7 cellular contexts compared by ENCODE assay signal in the genomic region with DNA sequence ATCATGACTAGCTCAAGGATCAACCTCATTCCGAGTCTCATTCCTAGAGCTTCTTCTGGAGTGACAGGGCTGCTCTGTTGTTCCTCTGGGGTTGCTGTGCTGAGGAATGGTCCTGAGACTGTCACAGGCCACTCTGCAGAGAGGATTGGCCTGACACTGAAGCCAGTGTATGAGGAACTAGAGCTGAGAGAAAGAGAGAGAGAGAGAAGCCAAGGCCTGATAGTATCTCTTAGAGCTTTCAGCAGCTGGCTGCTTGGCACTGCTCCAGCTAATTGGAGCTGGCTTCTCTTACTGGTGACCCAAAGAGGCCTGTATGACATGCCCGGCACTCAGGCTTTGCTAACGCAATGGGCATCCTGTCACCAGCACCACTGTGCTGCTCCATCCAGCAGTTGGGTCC.
DNase-seq lines count a peak whose midpoint lies in the region; ATAC-seq and TF ChIP-seq lines count a peak whose summit lies in the region.

No MANE protein-coding gene starts in this region.

- POLR2A ChIA-PET in activated CD4-positive, alpha-beta memory T cell treated with anti-CD3 and anti-CD28 coated beads for 36 hours (lab: Charles Lee), result no interaction called here

- H3K36me3 Mint-ChIP-seq in stimulated activated effector memory CD8-positive, alpha-beta T cell treated with anti-CD3 and anti-CD28 coated beads, Interleukin-12 subunit alpha, Interleukin-12 subunit beta, amount 100 ng/mL, for 72 hours, result no peaks in the 10 kb centered on the region
- no peaks in the 10 kb centered on the region for H3K36me3 Mint-ChIP-seq in activated CD4-positive, alpha-beta memory T cell treated with anti-CD3 and anti-CD28 coated beads for 36 hours

- DNase-seq in MV-4-11 (lab: John Stamatoyannopoulos, UW) (peak; percentile 64), fibroblast of the aortic adventitia (ENCODE audit: low read depth) (peak; percentile 31), SW480 (ENCODE audit: low spot score) (no peak)
- no peak for DNase-seq in stimulated activated effector memory CD8-positive, alpha-beta T cell treated with anti-CD3 and anti-CD28 coated beads, Interleukin-12 subunit alpha, Interleukin-12 subunit beta, amount 100 ng/mL, for 72 hours (ENCODE audit: low spot score in 2 of 2)
- DNase-seq in activated CD4-positive, alpha-beta memory T cell treated with anti-CD3 and anti-CD28 coated beads for 36 hours, result no peak
- no peak for DNase-seq in stimulated activated CD4-positive, alpha-beta T cell treated with anti-CD3 and anti-CD28 coated beads, Interleukin-4, amount 100 ng/mL, for 4 hours

- H3K4me1 Mint-ChIP-seq in stimulated activated effector memory CD8-positive, alpha-beta T cell treated with anti-CD3 and anti-CD28 coated beads, Interleukin-12 subunit alpha, Interleukin-12 subunit beta, amount 100 ng/mL, for 72 hours, result no peaks in the 10 kb centered on the region
- H3K4me1 Mint-ChIP-seq in activated CD4-positive, alpha-beta memory T cell treated with anti-CD3 and anti-CD28 coated beads for 36 hours (ENCODE audit: low read depth), result no peaks in the 10 kb centered on the region

- H3K27ac Mint-ChIP-seq in stimulated activated effector memory CD8-positive, alpha-beta T cell treated with anti-CD3 and anti-CD28 coated beads, Interleukin-12 subunit alpha, Interleukin-12 subunit beta, amount 100 ng/mL, for 72 hours, result no peak overlapping the region
- H3K27ac Mint-ChIP-seq in activated CD4-positive, alpha-beta memory T cell treated with anti-CD3 and anti-CD28 coated beads for 36 hours, result no peak overlapping the region

- H3K27me3 Mint-ChIP-seq in activated CD4-positive, alpha-beta memory T cell treated with anti-CD3 and anti-CD28 coated beads for 36 hours, result peaks cover 5% of the 10 kb centered on the region

- intact Hi-C loops in activated CD4-positive, alpha-beta memory T cell treated with anti-CD3 and anti-CD28 coated beads for 36 hours (cut with micrococcal nuclease), result no loop called here

- no peak for TF ChIP-seq CTCF in fibroblast of the aortic adventitia (IDR thresholded peaks at IDR 0.05; ENCODE audit: insufficient read depth, low read length)

- no peak overlapping the region for H3K4me3 ChIP-seq in fibroblast of the aortic adventitia (ENCODE audit: low read depth, low read length)

- no peak overlapping the region for H3K4me3 Mint-ChIP-seq in stimulated activated effector memory CD8-positive, alpha-beta T cell treated with anti-CD3 and anti-CD28 coated beads, Interleukin-12 subunit alpha, Interleukin-12 subunit beta, amount 100 ng/mL, for 72 hours
- H3K4me3 Mint-ChIP-seq in activated CD4-positive, alpha-beta memory T cell treated with anti-CD3 and anti-CD28 coated beads for 36 hours, result no peak overlapping the region

- peak; percentile 45 for ATAC-seq in GM19351 (IDR thresholded peaks at IDR 0.05; ENCODE audit: unreplicated experiment)
- peak; percentile 35 for ATAC-seq in stimulated activated effector memory CD8-positive, alpha-beta T cell treated with anti-CD3 and anti-CD28 coated beads, Interleukin-12 subunit alpha, Interleukin-12 subunit beta, amount 100 ng/mL, for 72 hours

- CTCF ChIA-PET in activated CD4-positive, alpha-beta memory T cell treated with anti-CD3 and anti-CD28 coated beads for 36 hours (lab: Charles Lee), result interaction anchor here (0.8 kb wide), 1 partner anchor 68 kb away, joined by 3 read pairs; no protein-coding TSS in a partner anchor

- H3K9me3 Mint-ChIP-seq in stimulated activated effector memory CD8-positive, alpha-beta T cell treated with anti-CD3 and anti-CD28 coated beads, Interleukin-12 subunit alpha, Interleukin-12 subunit beta, amount 100 ng/mL, for 72 hours, result no peaks in the 10 kb centered on the region
- no peaks in the 10 kb centered on the region for H3K9me3 Mint-ChIP-seq in activated CD4-positive, alpha-beta memory T cell treated with anti-CD3 and anti-CD28 coated beads for 36 hours

Comparison
In these comparisons a context has a peak if more than half of its experiments do, and no peak if none do; other contexts are left out.
1. DNase-seq: peak in MV-4-11 (single experiment) and fibroblast of the aortic adventitia (single experiment); none in stimulated activated effector memory CD8-positive, alpha-beta T cell treated with anti-CD3 and anti-CD28 coated beads, Interleukin-12 subunit alpha, Interleukin-12 subunit beta, amount 100 ng/mL, for 72 hours (0 of 2), activated CD4-positive, alpha-beta memory T cell treated with anti-CD3 and anti-CD28 coated beads for 36 hours (single experiment), stimulated activated CD4-positive, alpha-beta T cell treated with anti-CD3 and anti-CD28 coated beads, Interleukin-4, amount 100 ng/mL, for 4 hours (0 of 2) and SW480 (single experiment).